In the genomic region with DNA sequence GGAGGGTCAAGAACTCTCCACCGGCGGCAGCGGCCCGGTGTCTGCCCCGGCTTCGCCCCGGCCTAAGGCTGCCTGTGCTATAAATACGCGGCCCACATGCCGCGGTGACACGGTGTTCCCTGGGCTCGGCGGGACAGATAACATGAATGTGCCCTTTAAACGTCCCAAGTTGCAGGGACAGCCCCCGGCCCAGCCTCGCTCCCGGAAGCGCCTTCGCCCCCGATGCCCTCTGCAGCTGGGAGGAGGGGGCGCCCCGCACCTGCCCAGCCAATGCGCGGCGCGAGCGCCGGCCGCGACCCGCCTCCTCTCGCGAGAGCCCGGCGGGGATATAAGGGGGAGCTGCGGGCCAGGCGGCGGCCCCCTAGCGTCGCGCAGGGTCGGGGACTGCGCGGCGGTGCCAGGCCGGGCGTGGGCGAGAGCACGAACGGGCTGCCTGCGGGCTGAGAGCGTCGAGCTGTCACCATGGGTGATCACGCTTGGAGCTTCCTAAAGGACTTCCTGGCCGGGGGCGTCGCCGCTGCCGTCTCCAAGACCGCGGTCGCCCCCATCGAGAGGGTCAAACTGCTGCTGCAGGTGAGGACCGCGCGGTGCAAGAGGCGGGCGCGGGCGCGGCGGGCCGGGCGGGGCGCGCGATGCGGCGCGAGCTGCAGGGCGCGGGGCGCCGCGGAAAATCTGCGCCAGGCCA, we compare ENCODE assay signal across 8 cellular contexts. TPM values are rescaled to one million over a fixed set of nuclear protein-coding genes. Genes with fewer than 3 reads are reported as not detected.
DNase-seq lines count a peak whose midpoint lies in the region; ATAC-seq and TF ChIP-seq lines count a peak whose summit lies in the region.

A gene (plus strand): TSS at position 356 of the 685 bp plus-strand sequence. CDS start 107 bp downstream, at position 463.

- 0 to 1% methylated on average over 63 to 69 of the region's 87 CpGs for WGBS in mesodermal cell (ENCODE audit: insufficient coverage in 2 of 2), 2 experiments

- ATAC-seq in HG03439 (IDR thresholded peaks at IDR 0.05; ENCODE audit: unreplicated experiment): peak; percentile 94
- ATAC-seq in activated CD8-positive, alpha-beta memory T cell treated with anti-CD3 and anti-CD28 coated beads, Interleukin-2, amount 10 ng/mL, durations not matched to agents 7 days and 5 days: peak; percentile 95

- H3K27ac Mint-ChIP-seq in activated CD8-positive, alpha-beta memory T cell treated with anti-CD3 and anti-CD28 coated beads, Interleukin-2, amount 10 ng/mL, durations not matched to agents 7 days and 5 days: no peak within 1 kb of the TSS

- DNase-seq in NCI-H82 treated with DMSO at 0.1 percent for 48 hours (lab: John Stamatoyannopoulos, UW; ENCODE audit: unreplicated experiment): peak; percentile 10
- DNase-seq in activated CD8-positive, alpha-beta memory T cell treated with anti-CD3 and anti-CD28 coated beads, Interleukin-2, amount 10 ng/mL, durations not matched to agents 7 days and 5 days: peak; percentile 84
- peak; percentile 75 to 85 for DNase-seq in stimulated activated CD8-positive, alpha-beta memory T cell treated with anti-CD3 and anti-CD28 coated beads, Interleukin-15, amount 100 ng/mL, for 48 hours (ENCODE audit: low read depth in 2 of 2)

- H3K36me3 ChIP-seq in endocrine pancreas (ENCODE audit: control insufficient read depth, insufficient read depth, low read length): no peaks in the 10 kb centered on the region
- peaks cover 19% of the 10 kb centered on the region for H3K36me3 ChIP-seq in mesodermal cell (ENCODE audit: control insufficient read depth, insufficient read depth, low read length)

- no peaks in the 10 kb centered on the region for H3K9me3 ChIP-seq in endocrine pancreas (ENCODE audit: control insufficient read depth, low read length)
- H3K9me3 ChIP-seq in mesodermal cell (ENCODE audit: control insufficient read depth, low read length): no peaks in the 10 kb centered on the region

- peak within 1 kb of the TSS; percentile 73 for H3K4me3 Mint-ChIP-seq in activated CD8-positive, alpha-beta memory T cell treated with anti-CD3 and anti-CD28 coated beads, Interleukin-2, amount 10 ng/mL, durations not matched to agents 7 days and 5 days

- CTCF ChIA-PET in activated CD8-positive, alpha-beta memory T cell treated with anti-CD3 and anti-CD28 coated beads, Interleukin-2, amount 10 ng/mL, durations not matched to agents 7 days and 5 days (lab: Charles Lee): interaction anchor here (0.6 to 2.6 kb wide), 19 partner anchors 9 to 291 kb away, joined by 3 to 17 read pairs (median 4); a partner anchor contains a TSS

- H3K27ac ChIP-seq in C4-2B (peak within 1 kb of the TSS; percentile 80), mesodermal cell (ENCODE audit: low read depth, low read length, severe bottlenecking) (no peak within 1 kb of the TSS)

- H3K27me3 Mint-ChIP-seq in activated CD8-positive, alpha-beta memory T cell treated with anti-CD3 and anti-CD28 coated beads, Interleukin-2, amount 10 ng/mL, durations not matched to agents 7 days and 5 days: peaks cover 29% of the 10 kb centered on the region

- TF ChIP-seq CTCF in C4-2B (conservative IDR thresholded peaks at IDR 0.05): peak; percentile 62

- peak within 1 kb of the TSS; percentile 94 for H3K4me3 ChIP-seq in endocrine pancreas (ENCODE audit: control insufficient read depth, insufficient read depth, low read length)
- peak within 1 kb of the TSS; percentile 53 for H3K4me3 ChIP-seq in mesodermal cell (ENCODE audit: extremely low read depth, insufficient read depth, low read length, poor library complexity, severe bottlenecking)

- peaks cover 12% of the 10 kb centered on the region for H3K4me1 Mint-ChIP-seq in activated CD8-positive, alpha-beta memory T cell treated with anti-CD3 and anti-CD28 coated beads, Interleukin-2, amount 10 ng/mL, durations not matched to agents 7 days and 5 days

- H3K36me3 Mint-ChIP-seq in activated CD8-positive, alpha-beta memory T cell treated with anti-CD3 and anti-CD28 coated beads, Interleukin-2, amount 10 ng/mL, durations not matched to agents 7 days and 5 days: no peaks in the 10 kb centered on the region

- H3K9ac ChIP-seq in endocrine pancreas (ENCODE audit: control insufficient read depth, insufficient read depth, low read length): peak within 1 kb of the TSS; percentile 89

- H3K4me1 ChIP-seq in endocrine pancreas (ENCODE audit: control insufficient read depth, insufficient read depth, low read length) (peaks cover 8% of the 10 kb centered on the region), mesodermal cell (ENCODE audit: control insufficient read depth, insufficient read depth, low read length, poor library complexity, severe bottlenecking) (no peaks in the 10 kb centered on the region)

- peak; percentile 99 for TF ChIP-seq POLR2A in GM19193 (IDR thresholded peaks at IDR 0.05; ENCODE audit: extremely low read depth, insufficient read depth, insufficient read length)

- H3K9me3 Mint-ChIP-seq in activated CD8-positive, alpha-beta memory T cell treated with anti-CD3 and anti-CD28 coated beads, Interleukin-2, amount 10 ng/mL, durations not matched to agents 7 days and 5 days (ENCODE audit: low read depth): no peaks in the 10 kb centered on the region

- no peaks in the 10 kb centered on the region for H3K27me3 ChIP-seq in endocrine pancreas (ENCODE audit: control insufficient read depth, insufficient read depth, low read length)

RNA-seq across cellular contexts. Expression of the gene that starts here (rescaled TPM):
- 1 to 10 TPM; 5.8 to 6.4 TPM for total RNA-seq in activated CD8-positive, alpha-beta memory T cell treated with anti-CD3 and anti-CD28 coated beads, Interleukin-2, amount 10 ng/mL, durations not matched to agents 7 days and 5 days
- polyA plus RNA-seq in mesodermal cell (2013, experiment 1 of 2): 15.3 TPM
- polyA plus RNA-seq in mesodermal cell (2013, experiment 2 of 2): 13.8 TPM

Comparison
In these comparisons a context has a peak if more than half of its experiments do, and no peak if none do; other contexts are left out.
1. DNase-seq: peak in every context shown above with its lines; median percentile 84 in activated CD8-positive, alpha-beta memory T cell treated with anti-CD3 and anti-CD28 coated beads, Interleukin-2, amount 10 ng/mL, durations not matched to agents 7 days and 5 days; 80 in stimulated activated CD8-positive, alpha-beta memory T cell treated with anti-CD3 and anti-CD28 coated beads, Interleukin-15, amount 100 ng/mL, for 48 hours; 10 in NCI-H82 treated with DMSO at 0.1 percent for 48 hours.